ENCODE assay signal across 9 cellular contexts in genomic region chr3:37814547-37814946, GRCh38. TPM values are rescaled to one million over a fixed set of nuclear protein-coding genes. Genes with fewer than 3 reads are reported as not detected.
DNase-seq lines count a peak whose midpoint lies in the region; TF ChIP-seq lines count a peak whose summit lies in the region.
"Had no signal": no experiment of that assay in that cellular context is flagged by ENCODE, and none has a peak within 500 bp of the region (broad histone marks: within the 10 kb centered on the region; RNA-seq: fewer than 3 reads in every experiment).

No MANE protein-coding gene starts in this region.

- H3K36me3 Mint-ChIP-seq in chondrocyte (ENCODE audit: low read depth) (peaks cover 3% of the 10 kb centered on the region), progenitor cell of endocrine pancreas (ENCODE audit: insufficient read depth) (no peaks in the 10 kb centered on the region)
- H3K36me3 Mint-ChIP-seq: CD4-positive, CD25-positive, alpha-beta regulatory T cell had no signal

- H3K27ac Mint-ChIP-seq in chondrocyte (ENCODE audit: unreplicated experiment) (no peak overlapping the region), progenitor cell of endocrine pancreas (no peak overlapping the region)
- H3K27ac Mint-ChIP-seq: CD4-positive, CD25-positive, alpha-beta regulatory T cell had no signal

- H3K4me3 Mint-ChIP-seq in chondrocyte (ENCODE audit: unreplicated experiment) (no peak overlapping the region), progenitor cell of endocrine pancreas (ENCODE audit: low read depth) (no peak overlapping the region)
- H3K4me3 Mint-ChIP-seq: CD4-positive, CD25-positive, alpha-beta regulatory T cell had no signal

- H3K9me3 Mint-ChIP-seq in chondrocyte (ENCODE audit: low read depth) = no peaks in the 10 kb centered on the region
- no peaks in the 10 kb centered on the region for H3K9me3 Mint-ChIP-seq in progenitor cell of endocrine pancreas (ENCODE audit: low read depth)

- H3K4me1 Mint-ChIP-seq in chondrocyte (ENCODE audit: low read depth) = peaks cover 4% of the 10 kb centered on the region
- H3K4me1 Mint-ChIP-seq in progenitor cell of endocrine pancreas (ENCODE audit: low read depth) = no peaks in the 10 kb centered on the region
- H3K4me1 Mint-ChIP-seq: CD4-positive, CD25-positive, alpha-beta regulatory T cell had no signal

- DNase-seq in NCI-H748 (lab: John Stamatoyannopoulos, UW; ENCODE audit: unreplicated experiment) (peak; percentile 8), NCI-H748 treated with DMSO at 0.1 percent for 48 hours (lab: John Stamatoyannopoulos, UW) (no peak), NCI-H1694 (lab: John Stamatoyannopoulos, UW) (peak; percentile 1), chondrocyte (ENCODE audit: low spot score) (no peak), progenitor cell of endocrine pancreas (ENCODE audit: low spot score, unreplicated experiment) (no peak), Ammon's horn (ENCODE audit: low spot score) (no peak), amygdala (lab: John Stamatoyannopoulos, UW) (no peak)
- DNase-seq in stimulated activated naive CD4-positive, alpha-beta T cell treated with Interleukin-2 at 50 U/mL for 16 hours (lab: John Stamatoyannopoulos, UW) = no peak
- DNase-seq: CD4-positive, CD25-positive, alpha-beta regulatory T cell had no signal

- peak; percentile 78 for TF ChIP-seq CTCF in chondrocyte (IDR thresholded peaks at IDR 0.05)
- peak; percentile 50 for TF ChIP-seq CTCF in progenitor cell of endocrine pancreas (IDR thresholded peaks at IDR 0.05; ENCODE audit: unreplicated experiment)

- peaks cover 2% of the 10 kb centered on the region for H3K27me3 Mint-ChIP-seq in chondrocyte (ENCODE audit: low read depth)
- no peaks in the 10 kb centered on the region for H3K27me3 Mint-ChIP-seq in progenitor cell of endocrine pancreas

RNA-seq across cellular contexts. Expression of gene CTDSPL, which starts 47.1 kb away (rescaled TPM):
- total RNA-seq in chondrocyte = 29.6 to 43.5 TPM (median 41.5 TPM) in 3 replicates
- total RNA-seq in progenitor cell of endocrine pancreas = 53.3 and 55.3 TPM in 2 replicates

Comparison
In these comparisons a context has a peak if more than half of its experiments do, and no peak if none do; other contexts are left out.
1. DNase-seq: peak in NCI-H748 (single experiment) and NCI-H1694 (single experiment); none in NCI-H748 treated with DMSO at 0.1 percent for 48 hours (single experiment), chondrocyte (single experiment), progenitor cell of endocrine pancreas (single experiment), stimulated activated naive CD4-positive, alpha-beta T cell treated with Interleukin-2 at 50 U/mL for 16 hours (single experiment), Ammon's horn (single experiment) and amygdala (0 of 56).